ENCODE assay signal across 1 cellular context in the genomic region with DNA sequence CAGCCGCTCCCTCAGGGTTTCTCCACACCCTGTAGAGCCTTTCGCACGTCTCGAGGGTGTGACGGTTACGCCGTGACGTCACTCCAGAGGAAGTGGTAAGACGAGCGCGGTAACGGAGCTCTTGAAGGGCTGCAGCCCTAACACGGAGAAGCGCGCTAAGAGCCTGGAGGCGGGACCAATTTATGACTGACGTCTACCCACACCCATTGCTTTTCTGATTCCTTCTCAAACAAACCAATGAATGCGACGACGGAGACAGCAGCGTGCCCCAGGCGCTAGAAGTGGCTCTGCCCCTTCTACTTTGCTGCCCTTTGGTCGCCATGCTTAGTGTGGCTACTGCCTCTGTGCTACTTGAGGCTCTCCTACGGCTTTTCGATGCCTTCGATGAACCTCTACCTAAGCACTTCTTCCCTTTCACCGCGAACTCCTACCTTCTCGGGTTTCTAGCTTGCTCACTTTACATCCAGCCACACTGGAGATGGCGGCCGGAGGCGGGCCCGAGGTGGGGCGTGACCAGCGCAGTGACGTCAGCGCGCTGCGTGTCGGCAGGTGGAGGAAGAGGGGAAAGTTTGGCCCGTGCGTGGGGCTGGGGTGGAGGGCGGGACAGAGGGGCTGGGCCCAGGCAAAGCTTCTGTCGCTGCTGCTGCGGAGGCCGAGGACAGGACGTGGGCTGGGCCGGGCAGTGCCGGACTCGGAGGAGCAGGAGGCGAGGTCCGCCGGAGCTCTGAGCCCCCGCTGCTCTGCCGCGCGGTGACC.
TF ChIP-seq lines count a peak whose summit lies in the region.

A gene (plus strand): TSS at position 572 of the 756 bp plus-strand sequence. CDS start 340 bp downstream, outside the sequence.

TF ChIP-seq in K562, 482 proteins besides CTCF, POLR2A, EP300 and RAD21 (continued from another document and continues in another):
- TF ChIP-seq, protein P1, sequence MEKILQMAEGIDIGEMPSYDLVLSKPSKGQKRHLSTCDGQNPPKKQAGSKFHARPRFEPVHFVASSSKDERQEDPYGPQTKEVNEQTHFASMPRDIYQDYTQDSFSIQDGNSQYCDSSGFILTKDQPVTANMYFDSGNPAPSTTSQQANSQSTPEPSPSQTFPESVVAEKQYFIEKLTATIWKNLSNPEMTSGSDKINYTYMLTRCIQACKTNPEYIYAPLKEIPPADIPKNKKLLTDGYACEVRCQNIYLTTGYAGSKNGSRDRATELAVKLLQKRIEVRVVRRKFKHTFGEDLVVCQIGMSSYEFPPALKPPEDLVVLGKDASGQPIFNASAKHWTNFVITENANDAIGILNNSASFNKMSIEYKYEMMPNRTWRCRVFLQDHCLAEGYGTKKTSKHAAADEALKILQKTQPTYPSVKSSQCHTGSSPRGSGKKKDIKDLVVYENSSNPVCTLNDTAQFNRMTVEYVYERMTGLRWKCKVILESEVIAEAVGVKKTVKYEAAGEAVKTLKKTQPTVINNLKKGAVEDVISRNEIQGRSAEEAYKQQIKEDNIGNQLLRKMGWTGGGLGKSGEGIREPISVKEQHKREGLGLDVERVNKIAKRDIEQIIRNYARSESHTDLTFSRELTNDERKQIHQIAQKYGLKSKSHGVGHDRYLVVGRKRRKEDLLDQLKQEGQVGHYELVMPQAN (IDR thresholded peaks at IDR 0.05; ENCODE audit: borderline replicate concordance) = peak; percentile 69; the same call in 1 of the 2 replicates
- TF ChIP-seq SAP30 (IDR thresholded peaks at IDR 0.05; ENCODE audit: borderline replicate concordance, insufficient read depth, low read depth, low read length, poor library complexity, severe bottlenecking) (peak; percentile 81), CREM (IDR thresholded peaks at IDR 0.05; ENCODE audit: low read depth) (peak; percentile 98), POLR2AphosphoS5 (IDR thresholded peaks at IDR 0.05; ENCODE audit: control insufficient read depth, insufficient read depth, low read depth, low read length) (peak; percentile 57; the same call in 1 of the 2 replicates), COPS2 (conservative IDR thresholded peaks at IDR 0.05) (no peak), KAT8 (IDR thresholded peaks at IDR 0.05; ENCODE audit: low read depth) (no peak), ZNF184 (CRISPR knock-in tag; IDR thresholded peaks at IDR 0.05) (no peak), ZNF217 (CRISPR knock-in tag; IDR thresholded peaks at IDR 0.05) (no peak), CCAR2 (IDR thresholded peaks at IDR 0.05; ENCODE audit: low read depth, low read length) (no peak), ZNF79 (CRISPR knock-in tag; IDR thresholded peaks at IDR 0.05; ENCODE audit: low read depth) (no peak), SMARCC2 (IDR thresholded peaks at IDR 0.05; ENCODE audit: low read depth) (no peak), ESRRB (CRISPR knock-in tag; IDR thresholded peaks at IDR 0.05; ENCODE audit: borderline replicate concordance) (no peak), TEAD1 (CRISPR knock-in tag; IDR thresholded peaks at IDR 0.05) (0 out of 4 replicates have a peak, but pooled peaks of 1 of the 2 experiments have one; percentile 66), PTTG1 (tag; IDR thresholded peaks at IDR 0.05; ENCODE audit: low read depth) (no peak), SETDB1 (IDR thresholded peaks at IDR 0.05; ENCODE audit: low read length) (peak; percentile 76), SIX5 (IDR thresholded peaks at IDR 0.05; ENCODE audit: borderline replicate concordance in 1 of 2, insufficient read depth in 1 of 2, low read depth in 1 of 2, low read length in 2 of 2) (peak; percentile 26 to 49; a peak in 3 of 4 replicates), MCM7 (IDR thresholded peaks at IDR 0.05) (no peak), GTF2E2 (tag; IDR thresholded peaks at IDR 0.05) (peak; percentile 81; the same call in 1 of the 2 replicates), HLTF (IDR thresholded peaks at IDR 0.05) (no peak; the same call in 1 of the 2 replicates), ZBTB8A (IDR thresholded peaks at IDR 0.05; ENCODE audit: partially characterized antibody) (no peak), CREB1 (IDR thresholded peaks at IDR 0.05) (peak; percentile 99), CREB1 (CRISPR knock-in tag; IDR thresholded peaks at IDR 0.05) (peak; percentile 97), ZNF140 (CRISPR knock-in tag; IDR thresholded peaks at IDR 0.05) (no peak), MEIS2 (IDR thresholded peaks at IDR 0.05; ENCODE audit: partially characterized antibody) (peak; percentile 65), ILK (tag; IDR thresholded peaks at IDR 0.05; ENCODE audit: borderline replicate concordance, low read depth) (no peak), PURB (CRISPR knock-in tag; IDR thresholded peaks at IDR 0.05; ENCODE audit: low read depth) (no peak), RBBP5 (IDR thresholded peaks at IDR 0.05; ENCODE audit: borderline replicate concordance, insufficient read depth, low read length, poor library complexity, severe bottlenecking) (no peak), SMARCB1 (IDR thresholded peaks at IDR 0.05; ENCODE audit: insufficient read length, low read depth) (no peak), ERF (CRISPR knock-in tag; IDR thresholded peaks at IDR 0.05) (peak; percentile 61; the same call in 1 of the 2 replicates), CBX8 (IDR thresholded peaks at IDR 0.05; ENCODE audit: borderline replicate concordance, extremely low read depth, low read depth, low read length, poor library complexity, severe bottlenecking) (no peak), SMARCE1 (IDR thresholded peaks at IDR 0.05) (no peak), ZNF780A (CRISPR knock-in tag; IDR thresholded peaks at IDR 0.05) (no peak), RBM34 (IDR thresholded peaks at IDR 0.05; ENCODE audit: borderline replicate concordance, insufficient read depth, low read length) (no peak), EHMT2 (IDR thresholded peaks at IDR 0.05) (no peak), SPI1 (IDR thresholded peaks at IDR 0.05; ENCODE audit: borderline replicate concordance, low read depth, low read length) (peak; percentile 90), KAT7 (CRISPR knock-in tag; IDR thresholded peaks at IDR 0.05; ENCODE audit: borderline replicate concordance) (no peak), RHOXF2B (CRISPR knock-in tag; conservative IDR thresholded peaks at IDR 0.05) (0 out of 2 replicates have a peak, but pooled peaks have one; percentile 65), STAT5A (IDR thresholded peaks at IDR 0.05; ENCODE audit: borderline replicate concordance, low read length) (peak; percentile 27; the same call in 1 of the 2 replicates)
- TF ChIP-seq, protein P2, sequence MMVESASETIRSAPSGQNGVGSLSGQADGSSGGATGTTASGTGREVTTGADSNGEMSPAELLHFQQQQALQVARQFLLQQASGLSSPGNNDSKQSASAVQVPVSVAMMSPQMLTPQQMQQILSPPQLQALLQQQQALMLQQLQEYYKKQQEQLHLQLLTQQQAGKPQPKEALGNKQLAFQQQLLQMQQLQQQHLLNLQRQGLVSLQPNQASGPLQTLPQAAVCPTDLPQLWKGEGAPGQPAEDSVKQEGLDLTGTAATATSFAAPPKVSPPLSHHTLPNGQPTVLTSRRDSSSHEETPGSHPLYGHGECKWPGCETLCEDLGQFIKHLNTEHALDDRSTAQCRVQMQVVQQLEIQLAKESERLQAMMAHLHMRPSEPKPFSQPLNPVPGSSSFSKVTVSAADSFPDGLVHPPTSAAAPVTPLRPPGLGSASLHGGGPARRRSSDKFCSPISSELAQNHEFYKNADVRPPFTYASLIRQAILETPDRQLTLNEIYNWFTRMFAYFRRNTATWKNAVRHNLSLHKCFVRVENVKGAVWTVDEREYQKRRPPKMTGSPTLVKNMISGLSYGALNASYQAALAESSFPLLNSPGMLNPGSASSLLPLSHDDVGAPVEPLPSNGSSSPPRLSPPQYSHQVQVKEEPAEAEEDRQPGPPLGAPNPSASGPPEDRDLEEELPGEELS (CRISPR knock-in tag; IDR thresholded peaks at IDR 0.05; ENCODE audit: borderline replicate concordance) = peak; percentile 63; the same call in 1 of the 2 replicates
- TF ChIP-seq, protein P3, sequence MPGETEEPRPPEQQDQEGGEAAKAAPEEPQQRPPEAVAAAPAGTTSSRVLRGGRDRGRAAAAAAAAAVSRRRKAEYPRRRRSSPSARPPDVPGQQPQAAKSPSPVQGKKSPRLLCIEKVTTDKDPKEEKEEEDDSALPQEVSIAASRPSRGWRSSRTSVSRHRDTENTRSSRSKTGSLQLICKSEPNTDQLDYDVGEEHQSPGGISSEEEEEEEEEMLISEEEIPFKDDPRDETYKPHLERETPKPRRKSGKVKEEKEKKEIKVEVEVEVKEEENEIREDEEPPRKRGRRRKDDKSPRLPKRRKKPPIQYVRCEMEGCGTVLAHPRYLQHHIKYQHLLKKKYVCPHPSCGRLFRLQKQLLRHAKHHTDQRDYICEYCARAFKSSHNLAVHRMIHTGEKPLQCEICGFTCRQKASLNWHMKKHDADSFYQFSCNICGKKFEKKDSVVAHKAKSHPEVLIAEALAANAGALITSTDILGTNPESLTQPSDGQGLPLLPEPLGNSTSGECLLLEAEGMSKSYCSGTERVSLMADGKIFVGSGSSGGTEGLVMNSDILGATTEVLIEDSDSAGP (CRISPR knock-in tag; IDR thresholded peaks at IDR 0.05) = no peak
- TF ChIP-seq, protein P4, sequence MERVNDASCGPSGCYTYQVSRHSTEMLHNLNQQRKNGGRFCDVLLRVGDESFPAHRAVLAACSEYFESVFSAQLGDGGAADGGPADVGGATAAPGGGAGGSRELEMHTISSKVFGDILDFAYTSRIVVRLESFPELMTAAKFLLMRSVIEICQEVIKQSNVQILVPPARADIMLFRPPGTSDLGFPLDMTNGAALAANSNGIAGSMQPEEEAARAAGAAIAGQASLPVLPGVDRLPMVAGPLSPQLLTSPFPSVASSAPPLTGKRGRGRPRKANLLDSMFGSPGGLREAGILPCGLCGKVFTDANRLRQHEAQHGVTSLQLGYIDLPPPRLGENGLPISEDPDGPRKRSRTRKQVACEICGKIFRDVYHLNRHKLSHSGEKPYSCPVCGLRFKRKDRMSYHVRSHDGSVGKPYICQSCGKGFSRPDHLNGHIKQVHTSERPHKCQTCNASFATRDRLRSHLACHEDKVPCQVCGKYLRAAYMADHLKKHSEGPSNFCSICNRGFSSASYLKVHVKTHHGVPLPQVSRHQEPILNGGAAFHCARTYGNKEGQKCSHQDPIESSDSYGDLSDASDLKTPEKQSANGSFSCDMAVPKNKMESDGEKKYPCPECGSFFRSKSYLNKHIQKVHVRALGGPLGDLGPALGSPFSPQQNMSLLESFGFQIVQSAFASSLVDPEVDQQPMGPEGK (CRISPR knock-in tag; IDR thresholded peaks at IDR 0.05; ENCODE audit: borderline replicate concordance) = no peak
- TF ChIP-seq, protein P5, sequence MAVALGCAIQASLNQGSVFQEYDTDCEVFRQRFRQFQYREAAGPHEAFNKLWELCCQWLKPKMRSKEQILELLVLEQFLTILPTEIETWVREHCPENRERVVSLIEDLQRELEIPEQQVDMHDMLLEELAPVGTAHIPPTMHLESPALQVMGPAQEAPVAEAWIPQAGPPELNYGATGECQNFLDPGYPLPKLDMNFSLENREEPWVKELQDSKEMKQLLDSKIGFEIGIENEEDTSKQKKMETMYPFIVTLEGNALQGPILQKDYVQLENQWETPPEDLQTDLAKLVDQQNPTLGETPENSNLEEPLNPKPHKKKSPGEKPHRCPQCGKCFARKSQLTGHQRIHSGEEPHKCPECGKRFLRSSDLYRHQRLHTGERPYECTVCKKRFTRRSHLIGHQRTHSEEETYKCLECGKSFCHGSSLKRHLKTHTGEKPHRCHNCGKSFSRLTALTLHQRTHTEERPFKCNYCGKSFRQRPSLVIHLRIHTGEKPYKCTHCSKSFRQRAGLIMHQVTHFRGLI (CRISPR knock-in tag; IDR thresholded peaks at IDR 0.05) = no peak
- TF ChIP-seq, protein P6, sequence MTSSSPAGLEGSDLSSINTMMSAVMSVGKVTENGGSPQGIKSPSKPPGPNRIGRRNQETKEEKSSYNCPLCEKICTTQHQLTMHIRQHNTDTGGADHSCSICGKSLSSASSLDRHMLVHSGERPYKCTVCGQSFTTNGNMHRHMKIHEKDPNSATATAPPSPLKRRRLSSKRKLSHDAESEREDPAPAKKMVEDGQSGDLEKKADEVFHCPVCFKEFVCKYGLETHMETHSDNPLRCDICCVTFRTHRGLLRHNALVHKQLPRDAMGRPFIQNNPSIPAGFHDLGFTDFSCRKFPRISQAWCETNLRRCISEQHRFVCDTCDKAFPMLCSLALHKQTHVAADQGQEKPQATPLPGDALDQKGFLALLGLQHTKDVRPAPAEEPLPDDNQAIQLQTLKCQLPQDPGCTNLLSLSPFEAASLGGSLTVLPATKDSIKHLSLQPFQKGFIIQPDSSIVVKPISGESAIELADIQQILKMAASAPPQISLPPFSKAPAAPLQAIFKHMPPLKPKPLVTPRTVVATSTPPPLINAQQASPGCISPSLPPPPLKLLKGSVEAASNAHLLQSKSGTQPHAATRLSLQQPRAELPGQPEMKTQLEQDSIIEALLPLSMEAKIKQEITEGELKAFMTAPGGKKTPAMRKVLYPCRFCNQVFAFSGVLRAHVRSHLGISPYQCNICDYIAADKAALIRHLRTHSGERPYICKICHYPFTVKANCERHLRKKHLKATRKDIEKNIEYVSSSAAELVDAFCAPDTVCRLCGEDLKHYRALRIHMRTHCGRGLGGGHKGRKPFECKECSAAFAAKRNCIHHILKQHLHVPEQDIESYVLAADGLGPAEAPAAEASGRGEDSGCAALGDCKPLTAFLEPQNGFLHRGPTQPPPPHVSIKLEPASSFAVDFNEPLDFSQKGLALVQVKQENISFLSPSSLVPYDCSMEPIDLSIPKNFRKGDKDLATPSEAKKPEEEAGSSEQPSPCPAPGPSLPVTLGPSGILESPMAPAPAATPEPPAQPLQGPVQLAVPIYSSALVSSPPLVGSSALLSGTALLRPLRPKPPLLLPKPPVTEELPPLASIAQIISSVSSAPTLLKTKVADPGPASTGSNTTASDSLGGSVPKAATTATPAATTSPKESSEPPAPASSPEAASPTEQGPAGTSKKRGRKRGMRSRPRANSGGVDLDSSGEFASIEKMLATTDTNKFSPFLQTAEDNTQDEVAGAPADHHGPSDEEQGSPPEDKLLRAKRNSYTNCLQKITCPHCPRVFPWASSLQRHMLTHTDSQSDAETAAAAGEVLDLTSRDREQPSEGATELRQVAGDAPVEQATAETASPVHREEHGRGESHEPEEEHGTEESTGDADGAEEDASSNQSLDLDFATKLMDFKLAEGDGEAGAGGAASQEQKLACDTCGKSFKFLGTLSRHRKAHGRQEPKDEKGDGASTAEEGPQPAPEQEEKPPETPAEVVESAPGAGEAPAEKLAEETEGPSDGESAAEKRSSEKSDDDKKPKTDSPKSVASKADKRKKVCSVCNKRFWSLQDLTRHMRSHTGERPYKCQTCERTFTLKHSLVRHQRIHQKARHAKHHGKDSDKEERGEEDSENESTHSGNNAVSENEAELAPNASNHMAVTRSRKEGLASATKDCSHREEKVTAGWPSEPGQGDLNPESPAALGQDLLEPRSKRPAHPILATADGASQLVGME (CRISPR knock-in tag; IDR thresholded peaks at IDR 0.05) = 0 out of 2 replicates have a peak, but pooled peaks have one; percentile 33
- TF ChIP-seq, protein P7, sequence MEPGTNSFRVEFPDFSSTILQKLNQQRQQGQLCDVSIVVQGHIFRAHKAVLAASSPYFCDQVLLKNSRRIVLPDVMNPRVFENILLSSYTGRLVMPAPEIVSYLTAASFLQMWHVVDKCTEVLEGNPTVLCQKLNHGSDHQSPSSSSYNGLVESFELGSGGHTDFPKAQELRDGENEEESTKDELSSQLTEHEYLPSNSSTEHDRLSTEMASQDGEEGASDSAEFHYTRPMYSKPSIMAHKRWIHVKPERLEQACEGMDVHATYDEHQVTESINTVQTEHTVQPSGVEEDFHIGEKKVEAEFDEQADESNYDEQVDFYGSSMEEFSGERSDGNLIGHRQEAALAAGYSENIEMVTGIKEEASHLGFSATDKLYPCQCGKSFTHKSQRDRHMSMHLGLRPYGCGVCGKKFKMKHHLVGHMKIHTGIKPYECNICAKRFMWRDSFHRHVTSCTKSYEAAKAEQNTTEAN (CRISPR knock-in tag; IDR thresholded peaks at IDR 0.05) = peak; percentile 73; the same call in 1 of the 2 replicates
